ENCODE assay signal across 8 cellular contexts in the genomic region with DNA sequence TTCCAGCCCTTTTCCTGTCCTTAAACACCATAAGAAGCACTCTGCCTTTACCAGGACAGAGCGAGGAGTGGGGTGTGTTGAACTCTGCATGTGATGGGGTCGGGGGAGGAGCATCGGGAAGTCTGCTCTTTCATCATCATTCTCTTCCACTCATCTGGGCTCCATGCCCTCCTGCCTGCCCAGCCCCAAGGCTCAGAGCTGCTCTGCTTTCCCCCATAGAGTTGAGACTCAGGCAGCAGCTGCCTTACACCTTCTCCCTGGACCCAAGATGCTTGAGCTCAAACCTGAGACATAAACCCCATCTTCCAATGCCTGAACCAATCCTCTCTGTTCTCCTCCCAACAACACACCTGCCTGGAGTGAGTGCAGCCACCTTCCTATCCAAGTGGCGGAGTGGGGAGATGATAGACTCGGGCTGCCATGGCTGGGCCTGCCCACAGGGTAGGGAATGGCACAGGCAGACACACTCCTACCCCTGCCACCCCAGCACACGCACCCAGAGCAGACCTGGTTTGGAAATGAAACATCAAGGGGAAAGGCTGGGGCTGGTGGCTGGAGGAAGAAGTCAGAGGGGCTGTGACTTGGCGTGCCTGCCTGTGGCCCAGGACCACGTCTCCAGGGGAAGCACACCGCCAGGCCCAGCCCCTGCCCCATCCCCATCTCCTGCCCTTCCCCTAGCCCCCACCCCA. TPM values are rescaled to one million over a fixed set of nuclear protein-coding genes. Genes with fewer than 3 reads are reported as not detected.
DNase-seq lines count a peak whose midpoint lies in the region; ATAC-seq lines count a peak whose summit lies in the region.

No MANE protein-coding gene starts in this region.

- H3K4me1 Mint-ChIP-seq in activated T-helper 2 cell treated with anti-CD3 and anti-CD28 coated beads, Interferon-gamma antibody, Interleukin-2, Interleukin-4, amounts not matched to agents 10 μg/mL and 5 μg/mL and 100 μg/mL, durations not matched to agents 14 hours and 24 hours and 36 hours (ENCODE audit: low read depth): peaks cover 23% of the 10 kb centered on the region

- no peak overlapping the region for H3K4me3 Mint-ChIP-seq in activated T-helper 2 cell treated with anti-CD3 and anti-CD28 coated beads, Interferon-gamma antibody, Interleukin-2, Interleukin-4, amounts not matched to agents 10 μg/mL and 5 μg/mL and 100 μg/mL, durations not matched to agents 14 hours and 24 hours and 36 hours (ENCODE audit: low read depth)

- DNase-seq in activated CD4-positive, CD25-positive, alpha-beta regulatory T cell (lab: John Stamatoyannopoulos, UW): no peak
- DNase-seq in activated T-helper 2 cell treated with anti-CD3 and anti-CD28 coated beads, Interferon-gamma antibody, Interleukin-2, Interleukin-4, amounts not matched to agents 10 μg/mL and 5 μg/mL and 100 μg/mL, durations not matched to agents 14 hours and 24 hours and 36 hours (ENCODE audit: low spot score): no peak
- DNase-seq in left cardiac atrium (peak; percentile 60), NCI-H1092 (lab: John Stamatoyannopoulos, UW) (no peak)
- peak; percentile 15 for DNase-seq in stimulated activated CD4-positive, alpha-beta T cell treated with anti-CD3 and anti-CD28 coated beads, Interleukin-4, amount 100 ng/mL, for 1 hour

- H3K9me3 Mint-ChIP-seq in activated T-helper 2 cell treated with anti-CD3 and anti-CD28 coated beads, Interferon-gamma antibody, Interleukin-2, Interleukin-4, amounts not matched to agents 10 μg/mL and 5 μg/mL and 100 μg/mL, durations not matched to agents 14 hours and 24 hours and 36 hours: no peaks in the 10 kb centered on the region

- no peaks in the 10 kb centered on the region for H3K36me3 Mint-ChIP-seq in activated T-helper 2 cell treated with anti-CD3 and anti-CD28 coated beads, Interferon-gamma antibody, Interleukin-2, Interleukin-4, amounts not matched to agents 10 μg/mL and 5 μg/mL and 100 μg/mL, durations not matched to agents 14 hours and 24 hours and 36 hours (ENCODE audit: low read depth)

- ATAC-seq in activated CD4-positive, CD25-positive, alpha-beta regulatory T cell treated with anti-CD3 and anti-CD28 coated beads, Interleukin-2, amount 50 U/mL, for 24 hours: peak; percentile 10 to 19
- ATAC-seq in left cardiac atrium (peak; percentile 43 to 71), GM19455 (IDR thresholded peaks at IDR 0.05; ENCODE audit: unreplicated experiment) (no peak), GM21825 (IDR thresholded peaks at IDR 0.05; ENCODE audit: unreplicated experiment) (no peak)

- peak overlapping the region; percentile 46 for H3K27ac Mint-ChIP-seq in activated T-helper 2 cell treated with anti-CD3 and anti-CD28 coated beads, Interferon-gamma antibody, Interleukin-2, Interleukin-4, amounts not matched to agents 10 μg/mL and 5 μg/mL and 100 μg/mL, durations not matched to agents 14 hours and 24 hours and 36 hours

- intact Hi-C loops in activated T-helper 2 cell treated with anti-CD3 and anti-CD28 coated beads, Interferon-gamma antibody, Interleukin-2, Interleukin-4, amounts not matched to agents 10 μg/mL and 5 μg/mL and 100 μg/mL, durations not matched to agents 14 hours and 24 hours and 36 hours (cut with micrococcal nuclease): loop anchor here (2.0 to 10.0 kb wide), 2 partner anchors 28 to 68 kb away; a partner anchor contains a TSS
- intact Hi-C loops in left cardiac atrium (cut with DNase I): loop anchor here in 1 of 2 donors (10.0 kb wide), 1 partner anchor 68 kb away; a partner anchor contains a TSS

- H3K27me3 Mint-ChIP-seq in activated T-helper 2 cell treated with anti-CD3 and anti-CD28 coated beads, Interferon-gamma antibody, Interleukin-2, Interleukin-4, amounts not matched to agents 10 μg/mL and 5 μg/mL and 100 μg/mL, durations not matched to agents 14 hours and 24 hours and 36 hours (ENCODE audit: low read depth): no peaks in the 10 kb centered on the region

RNA-seq across cellular contexts. Expression of a gene that starts 28.4 kb away (rescaled TPM):
- total RNA-seq in activated T-helper 2 cell treated with anti-CD3 and anti-CD28 coated beads, Interferon-gamma antibody, Interleukin-2, Interleukin-4, amounts not matched to agents 10 μg/mL and 5 μg/mL and 100 μg/mL, durations not matched to agents 14 hours and 24 hours and 36 hours: 11.2 and 13.4 TPM in 2 replicates
- total RNA-seq in left cardiac atrium: 10 to 100 TPM; 33.3 to 34.6 TPM

RNA-seq across cellular contexts. Expression of a gene that starts 40.2 kb away (rescaled TPM):
- total RNA-seq in activated T-helper 2 cell treated with anti-CD3 and anti-CD28 coated beads, Interferon-gamma antibody, Interleukin-2, Interleukin-4, amounts not matched to agents 10 μg/mL and 5 μg/mL and 100 μg/mL, durations not matched to agents 14 hours and 24 hours and 36 hours: not detected in 2 replicates
- not detected for total RNA-seq in left cardiac atrium

Comparison
In these comparisons a context has a peak if more than half of its experiments do, and no peak if none do; other contexts are left out.
1. ATAC-seq: peak in activated CD4-positive, CD25-positive, alpha-beta regulatory T cell treated with anti-CD3 and anti-CD28 coated beads, Interleukin-2, amount 50 U/mL, for 24 hours (2 of 2) and left cardiac atrium (2 of 2); none in GM19455 (single experiment) and GM21825 (single experiment).
2. DNase-seq: peak in left cardiac atrium (single experiment) and stimulated activated CD4-positive, alpha-beta T cell treated with anti-CD3 and anti-CD28 coated beads, Interleukin-4, amount 100 ng/mL, for 1 hour (single experiment); none in activated CD4-positive, CD25-positive, alpha-beta regulatory T cell (0 of 4), activated T-helper 2 cell treated with anti-CD3 and anti-CD28 coated beads, Interferon-gamma antibody, Interleukin-2, Interleukin-4, amounts not matched to agents 10 μg/mL and 5 μg/mL and 100 μg/mL, durations not matched to agents 14 hours and 24 hours and 36 hours (single experiment) and NCI-H1092 (single experiment).